Comparison of ENCODE assay signal across 31 cellular contexts in genomic region chr2:189535433-189535832, GRCh38. TPM values are rescaled to one million over a fixed set of nuclear protein-coding genes. Genes with fewer than 3 reads are reported as not detected.
DNase-seq lines count a peak whose midpoint lies in the region; ATAC-seq, FAIRE-seq and TF ChIP-seq lines count a peak whose summit lies in the region.
"Had no signal": no experiment of that assay in that cellular context is flagged by ENCODE, and none has a peak within 500 bp of the region (broad histone marks: within the 10 kb centered on the region; RNA-seq: fewer than 3 reads in every experiment).

No MANE protein-coding gene starts in this region.

- H3K27ac ChIP-seq in HCT116 (ENCODE audit: low read depth, low read length) (no peak overlapping the region), K562 (ENCODE audit: extremely low read depth, low read depth, low read length) (no peak overlapping the region), tibial artery (peak overlapping the region; percentile 70 to 76)
- H3K27ac ChIP-seq: neural progenitor cell, VCaP had no signal

- H3K27me3 ChIP-seq in HCT116 (ENCODE audit: insufficient read depth, low read length) (no peaks in the 10 kb centered on the region), K562 (ENCODE audit: control insufficient read depth in 2 of 2, insufficient read depth in 2 of 2, low read length in 2 of 2) (no peaks in the 10 kb centered on the region; a peak in 1 of 5 replicates), tibial artery (no peaks in the 10 kb centered on the region)
- H3K27me3 ChIP-seq: BE2C, neural progenitor cell, Peyer's patch had no signal

- H3K9me1 ChIP-seq in K562 (ENCODE audit: control insufficient read depth, insufficient read depth, low read length), result no peaks in the 10 kb centered on the region

- ATAC-seq in HCT116 (no peak), K562 (no peak)
- ATAC-seq: activated CD4-positive, alpha-beta T cell treated with anti-CD3 and anti-CD28 coated beads for 36 hours; activated T-helper 17 cell treated with anti-CD3 and anti-CD28 coated beads, Interleukin-2, amount 50 U/mL, for 72 hours; CD8-positive, alpha-beta T cell; GM12878; left colon had no signal

- no peaks in the 10 kb centered on the region for H3K4me1 ChIP-seq in HCT116 (ENCODE audit: control insufficient read depth in 1 of 2, insufficient read depth in 2 of 2, low read length in 2 of 2)
- peaks cover 0 to 2% of the 10 kb centered on the region in 2 experiments; a peak in 4 of 5 replicates for H3K4me1 ChIP-seq in K562 (replicated peaks in 1 of 2; ENCODE audit: control insufficient read depth in 2 of 2, insufficient read depth in 2 of 2, low read length in 2 of 2)
- H3K4me1 ChIP-seq in tibial artery, result peaks cover 0 to 27% (median 11%) of the 10 kb centered on the region in 4 donors
- H3K4me1 ChIP-seq: BE2C, HAP-1, neural progenitor cell had no signal

- CTCF ChIA-PET in HCT116 (lab: Charles Lee) (no interaction called here), K562 (lab: Yijun Ruan, JAX; ENCODE audit: low intra/inter-chr PET ratio) (no interaction called here)

- FAIRE-seq in K562 (lab: Jason Lieb, UNC), result no peak
- FAIRE-seq: GM12878 had no signal

- no peak for TF ChIP-seq POLR2A in HCT116 (IDR thresholded peaks at IDR 0.05; ENCODE audit: borderline replicate concordance, extremely low read depth, insufficient read depth, insufficient read length)
- TF ChIP-seq POLR2A in K562 (conservative IDR thresholded peaks at IDR 0.05), result no peak

- RAD21 ChIA-PET in HCT116 (lab: Charles Lee; ENCODE audit: low non-redundant PET in 1 of 2, low total read pairs in 2 of 2, uncharacterized antibody in 2 of 2, unreplicated experiment in 2 of 2), result no interaction called here

- H3K9me3 ChIP-seq in HCT116 (ENCODE audit: control insufficient read depth in 1 of 2, insufficient read depth in 1 of 2, low read depth in 1 of 2, low read length in 2 of 2) (no peaks in the 10 kb centered on the region), K562 (replicated peaks; ENCODE audit: control insufficient read depth, insufficient read depth, low read depth, low read length) (peaks cover 2% of the 10 kb centered on the region; the same call in 1 of the 2 replicates), tibial artery (no peaks in the 10 kb centered on the region)
- H3K9me3 ChIP-seq: BE2C, HAP-1, Peyer's patch had no signal

- H3K4me3 Mint-ChIP-seq in nephron, result no peak overlapping the region
- H3K4me3 Mint-ChIP-seq: activated CD4-positive, alpha-beta T cell treated with anti-CD3 and anti-CD28 coated beads for 36 hours; activated naive CD4-positive, alpha-beta T cell treated with anti-CD3 and anti-CD28 coated beads, Interleukin-2, amount 50 U/mL, for 24 hours; activated T-helper 17 cell treated with anti-CD3 and anti-CD28 coated beads, Interleukin-2, amount 50 U/mL, for 72 hours; CD8-positive, alpha-beta T cell; neural progenitor cell had no signal

- BruUV-seq in HCT116 (replicated peaks; lab: Mats Ljungman, UMichigan) (no TSS peak), K562 (replicated peaks; lab: Mats Ljungman, UMichigan) (no TSS peak)

- peak overlapping the region; percentile 33 for H2AFZ ChIP-seq in HCT116 (ENCODE audit: low read depth, low read length, poor library complexity, severe bottlenecking)
- H2AFZ ChIP-seq in K562 (ENCODE audit: low read depth, low read length), result no peak overlapping the region
- H2AFZ ChIP-seq: neural progenitor cell had no signal

- intact Hi-C loops in HCT116 (cut with micrococcal nuclease) (no loop called here), K562 (cut with micrococcal nuclease) (no loop called here), tibial artery (cut with DNase I; ENCODE audit: low total_unique reads) (no loop called here)

- H3K36me3 Mint-ChIP-seq in nephron (ENCODE audit: low read depth), result no peaks in the 10 kb centered on the region
- H3K36me3 Mint-ChIP-seq: activated naive CD4-positive, alpha-beta T cell treated with anti-CD3 and anti-CD28 coated beads, Interleukin-2, amount 50 U/mL, for 24 hours; CD8-positive, alpha-beta T cell; neural progenitor cell had no signal

- no peaks in the 10 kb centered on the region for H3K9me2 ChIP-seq in HCT116 (ENCODE audit: insufficient read depth)

- H3K79me2 ChIP-seq in HCT116 (ENCODE audit: insufficient read depth, low read length), result no peaks in the 10 kb centered on the region
- H3K79me2 ChIP-seq in K562 (ENCODE audit: control insufficient read depth, insufficient read depth, low read length), result no peaks in the 10 kb centered on the region

- peak overlapping the region in 2 of 3 experiments; percentile 82 to 90 for H3K27ac Mint-ChIP-seq in nephron
- H3K27ac Mint-ChIP-seq: activated CD4-positive, alpha-beta T cell treated with anti-CD3 and anti-CD28 coated beads for 36 hours; activated naive CD4-positive, alpha-beta T cell treated with anti-CD3 and anti-CD28 coated beads, Interleukin-2, amount 50 U/mL, for 24 hours; activated T-helper 17 cell treated with anti-CD3 and anti-CD28 coated beads, Interleukin-2, amount 50 U/mL, for 72 hours; CD8-positive, alpha-beta T cell; neural progenitor cell had no signal

- H3K27me3 Mint-ChIP-seq in nephron (ENCODE audit: low read depth), result peaks cover 3% of the 10 kb centered on the region
- H3K27me3 Mint-ChIP-seq: activated naive CD4-positive, alpha-beta T cell treated with anti-CD3 and anti-CD28 coated beads, Interleukin-2, amount 50 U/mL, for 24 hours had no signal

- H3K4me1 Mint-ChIP-seq in nephron, result peaks cover 45% of the 10 kb centered on the region
- H3K4me1 Mint-ChIP-seq: activated CD4-positive, alpha-beta T cell treated with anti-CD3 and anti-CD28 coated beads for 36 hours; activated naive CD4-positive, alpha-beta T cell treated with anti-CD3 and anti-CD28 coated beads, Interleukin-2, amount 50 U/mL, for 24 hours; activated T-helper 17 cell treated with anti-CD3 and anti-CD28 coated beads, Interleukin-2, amount 50 U/mL, for 72 hours; neural progenitor cell had no signal

- no peak for TF ChIP-seq EP300 in K562 (IDR thresholded peaks at IDR 0.05; ENCODE audit: low read length)

- H3K9me3 Mint-ChIP-seq in nephron, result no peaks in the 10 kb centered on the region
- H3K9me3 Mint-ChIP-seq: activated naive CD4-positive, alpha-beta T cell treated with anti-CD3 and anti-CD28 coated beads, Interleukin-2, amount 50 U/mL, for 24 hours; activated T-helper 17 cell treated with anti-CD3 and anti-CD28 coated beads, Interleukin-2, amount 50 U/mL, for 72 hours; CD8-positive, alpha-beta T cell; neural progenitor cell had no signal

- no peaks in the 10 kb centered on the region for H4K20me1 ChIP-seq in HCT116 (ENCODE audit: insufficient read depth)
- H4K20me1 ChIP-seq in K562 (replicated peaks; ENCODE audit: control insufficient read depth, insufficient read depth, low read length), result no peaks in the 10 kb centered on the region

- DNase-seq in HCT116 (ENCODE audit: low read depth, low spot score) (no peak), K562 (ENCODE audit: extremely low read depth in 1 of 4, low spot score in 3 of 4) (no peak), tibial artery (no peak), NCI-H748 (lab: John Stamatoyannopoulos, UW; ENCODE audit: unreplicated experiment) (no peak), cerebellar cortex (ENCODE audit: low spot score) (no peak), NCI-H146 (lab: John Stamatoyannopoulos, UW) (no peak)
- DNase-seq: activated CD4-positive, alpha-beta T cell treated with anti-CD3 and anti-CD28 coated beads for 36 hours; amygdala; BE2C; CD8-positive, alpha-beta T cell; DMS 273 treated with DMSO at 0.1 percent for 48 hours; Kasumi-1; left colon; NCI-H1436; NCI-H2081 treated with DMSO at 0.1 percent for 48 hours; NCI-H226; NCI-H69; Peyer's patch; right cardiac atrium; SHP77; stimulated activated CD4-positive, alpha-beta T cell treated with anti-CD3 and anti-CD28 coated beads, Interleukin-12 subunit alpha, Interleukin-12 subunit beta, amount 100 ng/mL, for 4 hours; stimulated activated CD4-positive, alpha-beta T cell treated with anti-CD3 and anti-CD28 coated beads, Interleukin-4, amount 100 ng/mL, for 1 hour; substantia nigra had no signal

- no peak overlapping the region for H3K4me2 ChIP-seq in HCT116 (ENCODE audit: low read length)
- H3K4me2 ChIP-seq in K562 (ENCODE audit: insufficient read depth, low read length), result no peak overlapping the region
- H3K4me2 ChIP-seq: neural progenitor cell had no signal

- in situ Hi-C loops in K562 (cut with MboI), result no loop called here

- H3K36me3 ChIP-seq in HCT116 (ENCODE audit: control insufficient read depth in 1 of 2, insufficient read depth in 2 of 2, low read length in 2 of 2) (no peaks in the 10 kb centered on the region), K562 (ENCODE audit: control insufficient read depth, insufficient read depth, low read length) (no peaks in the 10 kb centered on the region), tibial artery (no peaks in the 10 kb centered on the region)
- H3K36me3 ChIP-seq: BE2C, HAP-1, neural progenitor cell, Peyer's patch had no signal

- TF ChIP-seq RAD21 in HCT116 (IDR thresholded peaks at IDR 0.05; ENCODE audit: low read depth) (no peak), K562 (CRISPR knock-in tag; conservative IDR thresholded peaks at IDR 0.05 in 1 of 2, IDR thresholded peaks at IDR 0.05 in 1 of 2) (no peak)

- TF ChIP-seq CTCF in HCT116 (IDR thresholded peaks at IDR 0.05 in 2 of 3, conservative IDR thresholded peaks at IDR 0.05 in 1 of 3; ENCODE audit: borderline replicate concordance in 1 of 3, insufficient read depth in 1 of 3, low read depth in 2 of 3, low read length in 2 of 3) (no peak), K562 (IDR thresholded peaks at IDR 0.05 in 2 of 3, conservative IDR thresholded peaks at IDR 0.05 in 1 of 3; ENCODE audit: insufficient read depth in 2 of 3, low read depth in 1 of 3, low read length in 3 of 3) (no peak), nephron (IDR thresholded peaks at IDR 0.05; ENCODE audit: unreplicated experiment in 3 of 3) (no peak), tibial artery (IDR thresholded peaks at IDR 0.05) (no peak)

- H3K4me3 ChIP-seq in HCT116 (replicated peaks in 1 of 2; ENCODE audit: low read depth in 1 of 2, low read length in 2 of 2) (no peak overlapping the region), K562 (no peak overlapping the region), tibial artery (no peak overlapping the region)
- H3K4me3 ChIP-seq: GM12878, HAP-1, neural progenitor cell, Peyer's patch had no signal

- H3K9ac ChIP-seq in HCT116 (ENCODE audit: low read length) (no peak overlapping the region), K562 (ENCODE audit: insufficient read depth in 1 of 2, low read depth in 2 of 2, low read length in 2 of 2) (no peak overlapping the region)
- H3K9ac ChIP-seq: neural progenitor cell had no signal

- POLR2A ChIA-PET in HCT116 (lab: Charles Lee), result no interaction called here
- POLR2A ChIA-PET in K562 (lab: Yijun Ruan, JAX), result no interaction called here

RNA-seq across cellular contexts. Expression of gene SLC40A1, which starts 45.2 kb away (rescaled TPM):
- total RNA-seq in HCT116 (2021; ENCODE audit: unreplicated experiment), result 1.5 TPM
- polyA plus RNA-seq in HCT116 (2012), result 0.17 and 0.25 TPM in 2 replicates
- total RNA-seq in K562 (2011; cell fraction: chromatin; rRNA removed; ENCODE audit: low replicate concordance), result 68.8 and 93.7 TPM in 2 replicates
- 41.2 and 67.8 TPM in 2 replicates for total RNA-seq in K562 (2011; cell fraction: nucleolus; rRNA removed)
- 71.1 and 83.7 TPM in 2 replicates for total RNA-seq in K562 (2011; cell fraction: nucleoplasm; rRNA removed)
- 61.3 and 64.9 TPM in 2 replicates for total RNA-seq in K562 (2014; rRNA removed)
- total RNA-seq in K562 (2014; rRNA removed; fragmentation: Illumina TruSeq; extraction: Trizol), result 71.2 and 79.7 TPM in 2 replicates
- total RNA-seq in K562 (2015; rRNA removed; fragmentation: Illumina TruSeq; extraction: Trizol), result 87.6 and 95.9 TPM in 2 replicates
- total RNA-seq in K562 (2021), result 44.1 and 47.8 TPM in 2 replicates
- polyA plus RNA-seq in K562 (2011; rRNA removed), result 29.8 and 53.5 TPM in 2 replicates
- 30.2 and 32.8 TPM in 2 replicates for polyA plus RNA-seq in K562 (2011; cell fraction: cytosol; rRNA removed)
- 56.2 and 99.4 TPM in 2 replicates for polyA plus RNA-seq in K562 (2011; cell fraction: nucleus; rRNA removed)
- polyA plus RNA-seq in K562 (2012), result 26.8 and 44.9 TPM in 2 replicates
- polyA plus RNA-seq in K562 (2014; fragmentation: Illumina TruSeq; extraction: Trizol), result 60.6 and 65.1 TPM in 2 replicates
- 10 to 100 TPM; 53.3 to 54.9 TPM for polyA plus RNA-seq in K562 (2014; fragmentation: Nextera tagmentation; extraction: Ambion mirVana)
- polyA plus RNA-seq in K562 (2014; rRNA removed), result 41.0 and 42.2 TPM in 2 replicates
- polyA minus RNA-seq in K562 (2011; rRNA and poly(A)+ RNA removed), result 62.5 and 95.5 TPM in 2 replicates
- 15.3 and 44.3 TPM in 2 replicates for polyA minus RNA-seq in K562 (2011; cell fraction: cytosol; rRNA and poly(A)+ RNA removed)
- polyA minus RNA-seq in K562 (2011; cell fraction: nucleus; rRNA and poly(A)+ RNA removed), result 67.9 and 73.3 TPM in 2 replicates
- polyA plus RNA-seq: mammary epithelial cell had no signal

Comparison
In these comparisons a context has a peak if more than half of its experiments do, and no peak if none do; other contexts are left out.
1. H3K27ac ChIP-seq: peak in tibial artery (2 of 2); none in HCT116 (single experiment) and K562 (single experiment).
2. RNA of gene SLC40A1, which starts 45.2 kb away (total RNA-seq): 41.2 to 95.9 TPM in K562; 1.5 TPM in HCT116 (single experiment); every median in the first group is over 10 times any median in the second.